In the genomic region with DNA sequence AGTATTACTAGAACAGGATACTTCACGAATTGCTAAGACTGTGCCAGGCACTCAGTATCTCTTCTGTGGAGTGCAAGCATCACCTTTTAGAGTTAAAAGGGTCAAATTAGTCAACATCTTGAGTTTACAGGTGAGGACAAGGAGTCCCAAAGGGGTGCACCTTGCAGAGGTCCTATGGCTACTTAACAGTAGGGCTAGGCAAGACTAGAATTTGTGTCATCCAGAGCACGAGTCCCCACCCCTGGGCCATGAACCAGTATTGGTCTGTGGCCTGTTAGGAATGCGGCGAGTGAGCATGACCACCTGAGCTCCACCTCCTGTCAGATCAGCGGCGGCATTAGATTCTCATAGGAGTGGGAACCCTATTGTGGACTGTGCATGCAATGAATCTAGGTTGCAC, we compare ENCODE assay signal across 12 cellular contexts. TPM values are rescaled to one million over a fixed set of nuclear protein-coding genes. Genes with fewer than 3 reads are reported as not detected.
DNase-seq lines count a peak whose midpoint lies in the region; ATAC-seq and TF ChIP-seq lines count a peak whose summit lies in the region.
"Had no signal": no experiment of that assay in that cellular context is flagged by ENCODE, and none has a peak within 500 bp of the region (broad histone marks: within the 10 kb centered on the region; RNA-seq: fewer than 3 reads in every experiment).

No MANE protein-coding gene starts in this region.

- TF ChIP-seq CTCF in left lung (IDR thresholded peaks at IDR 0.05): no peak

- H3K36me3 ChIP-seq in HUES6 (ENCODE audit: control insufficient read depth, insufficient read depth, low read length) (no peaks in the 10 kb centered on the region), left lung (no peaks in the 10 kb centered on the region), stomach smooth muscle (ENCODE audit: control insufficient read depth in 2 of 2, insufficient read depth in 2 of 2, low read length in 2 of 2) (no peaks in the 10 kb centered on the region)

- H3K27me3 ChIP-seq in HUES6 (ENCODE audit: control insufficient read depth, insufficient read depth, low read length) (no peaks in the 10 kb centered on the region), left lung (no peaks in the 10 kb centered on the region), stomach smooth muscle (ENCODE audit: control insufficient read depth in 1 of 2, insufficient read depth in 2 of 2, low read length in 2 of 2) (no peaks in the 10 kb centered on the region)

- ATAC-seq in left lung (peak; percentile 39), HG02642 (IDR thresholded peaks at IDR 0.05; ENCODE audit: poor library complexity, unreplicated experiment) (no peak)

- H3K27ac ChIP-seq in HUES6 (ENCODE audit: low read depth, low read length): peak overlapping the region; percentile 42; the same call in 1 of the 2 replicates
- peak overlapping the region; percentile 69 for H3K27ac ChIP-seq in angular gyrus (ENCODE audit: low read depth, low read length)
- peak overlapping the region; percentile 89 to 97 for H3K27ac ChIP-seq in left lung
- peak overlapping the region; percentile 98 for H3K27ac ChIP-seq in stomach smooth muscle (ENCODE audit: low read length)

- DNase-seq in left lung: peak in 1 of 2 donors; percentile 48
- DNase-seq in NCI-H146 (lab: John Stamatoyannopoulos, UW): no peak
- DNase-seq in SKM-1 treated with dmso at 0.1 percent for 144 hours (lab: John Stamatoyannopoulos, UW; ENCODE audit: unreplicated experiment): no peak
- DNase-seq in NCI-H446 (lab: John Stamatoyannopoulos, UW): no peak
- DNase-seq: Caco-2, NCI-H1417 treated with DMSO at 0.1 percent for 48 hours, NCI-H82 had no signal

- no peak overlapping the region for H3K9ac ChIP-seq in HUES6 (ENCODE audit: low read length)
- H3K9ac ChIP-seq in stomach smooth muscle (ENCODE audit: low read length in 2 of 2): peak overlapping the region in 1 of 2 donors; percentile 49

- H3K4me3 ChIP-seq in HUES6 (ENCODE audit: low read depth, low read length) (no peak overlapping the region), left lung (no peak overlapping the region), stomach smooth muscle (ENCODE audit: low read length in 2 of 2) (no peak overlapping the region)
- H3K4me3 ChIP-seq: mucosa of descending colon had no signal

- H3K9me3 ChIP-seq in HUES6 (ENCODE audit: control insufficient read depth, insufficient read depth, low read depth, low read length) (no peaks in the 10 kb centered on the region), left lung (no peaks in the 10 kb centered on the region), stomach smooth muscle (ENCODE audit: control insufficient read depth in 2 of 2, low read length in 2 of 2) (no peaks in the 10 kb centered on the region)
- H3K9me3 ChIP-seq: Caco-2, mucosa of descending colon had no signal

- intact Hi-C loops in left lung (cut with DNase I): no loop called here

- H3K4me1 ChIP-seq in HUES6 (ENCODE audit: control insufficient read depth, insufficient read depth, low read length) (peaks cover 31% of the 10 kb centered on the region), left lung (peaks cover 20 to 34% of the 10 kb centered on the region in 2 donors), stomach smooth muscle (ENCODE audit: control insufficient read depth, insufficient read depth, low read length) (peaks cover 58% of the 10 kb centered on the region)

RNA-seq across cellular contexts. Expression of a gene that starts 10.5 kb away (rescaled TPM):
- total RNA-seq in left lung: 100 to 1,000 TPM; 504 to 551 TPM

RNA-seq across cellular contexts. Expression of a gene that starts 28.2 kb away (rescaled TPM):
- 1 to 10 TPM; 1.9 TPM for total RNA-seq in left lung

Comparison
In these comparisons a context has a peak if more than half of its experiments do, and no peak if none do; other contexts are left out.
1. H3K27ac ChIP-seq: peak in every context shown above with its lines; median percentile 98 in stomach smooth muscle; 93 in left lung; 69 in angular gyrus; 42 in HUES6.